In the genomic region with DNA sequence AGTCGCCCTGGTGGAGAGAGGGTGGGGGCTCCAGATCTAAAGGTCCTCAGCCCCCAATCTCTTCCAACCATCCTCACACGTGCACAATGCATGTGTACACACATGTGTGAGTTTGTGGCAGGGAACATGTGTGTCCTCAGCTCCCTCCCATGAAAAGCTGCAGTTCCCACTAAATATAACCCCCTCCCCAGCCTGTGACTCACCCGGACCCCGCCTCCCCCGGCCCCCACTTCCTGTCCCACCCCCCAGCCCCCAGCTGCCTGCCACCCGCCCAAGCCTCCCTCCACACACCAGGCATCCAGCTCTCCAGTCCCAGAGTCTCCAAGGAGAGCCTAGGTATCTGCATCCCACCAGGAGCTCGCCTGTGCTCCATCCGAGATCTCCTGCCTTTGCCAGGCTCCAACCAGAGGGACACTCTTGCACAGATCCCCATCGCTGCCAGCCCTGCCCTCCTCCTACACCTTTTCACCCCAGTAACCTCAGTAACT, we compare ENCODE assay signal across 8 cellular contexts. TPM values are rescaled to one million over a fixed set of nuclear protein-coding genes. Genes with fewer than 3 reads are reported as not detected.
DNase-seq lines count a peak whose midpoint lies in the region; ATAC-seq and TF ChIP-seq lines count a peak whose summit lies in the region.

No MANE protein-coding gene starts in this region.

- no peaks in the 10 kb centered on the region for H3K27me3 Mint-ChIP-seq in chondrocyte (ENCODE audit: low read depth)
- H3K27me3 Mint-ChIP-seq in naive thymus-derived CD4-positive, alpha-beta T cell: peaks cover 0 to 12% (median 0%) of the 10 kb centered on the region in 5 donors

- no peaks in the 10 kb centered on the region for H3K36me3 Mint-ChIP-seq in chondrocyte (ENCODE audit: low read depth)
- no peaks in the 10 kb centered on the region for H3K36me3 Mint-ChIP-seq in naive thymus-derived CD4-positive, alpha-beta T cell

- CTCF ChIA-PET in naive thymus-derived CD4-positive, alpha-beta T cell (lab: Charles Lee): no interaction called here

- DNase-seq in BE2C (peak; percentile 23), KBM-7 (peak; percentile 28), chondrocyte (ENCODE audit: low spot score) (no peak), NCI-H187 treated with DMSO at 0.1 percent for 48 hours (lab: John Stamatoyannopoulos, UW) (no peak), NCI-H146 (lab: John Stamatoyannopoulos, UW) (no peak), RPMI8226 (no peak)
- peak in 1 of 9 donors; percentile 45 for DNase-seq in naive thymus-derived CD4-positive, alpha-beta T cell

- intact Hi-C loops in naive thymus-derived CD4-positive, alpha-beta T cell (cut with micrococcal nuclease): loop anchor here (1.0 to 10.0 kb wide), 7 partner anchors 169 to 629 kb away; partner anchors contain the start of genes C17orf100 (in 1 of the 2), KDM6B (in 1 of the 2), MED31 (in 1 of the 2) and POLR2A (in 1 of the 2)

- ATAC-seq in naive thymus-derived CD4-positive, alpha-beta T cell: no peak
- ATAC-seq in GM19467 (IDR thresholded peaks at IDR 0.05; ENCODE audit: unreplicated experiment): no peak

- peak overlapping the region; percentile 97 for H3K27ac ChIP-seq in naive thymus-derived CD4-positive, alpha-beta T cell (ENCODE audit: low read depth, low read length)

- H3K36me3 ChIP-seq in BE2C: no peaks in the 10 kb centered on the region
- peaks cover 0 to 6% (median 0%) of the 10 kb centered on the region in 3 experiments for H3K36me3 ChIP-seq in naive thymus-derived CD4-positive, alpha-beta T cell (ENCODE audit: control insufficient read depth in 2 of 3, insufficient read depth in 3 of 3, low read length in 3 of 3)

- peak overlapping the region; percentile 97 for H3K27ac Mint-ChIP-seq in chondrocyte (ENCODE audit: unreplicated experiment)
- peak overlapping the region; percentile 90 to 100 (median 99) for H3K27ac Mint-ChIP-seq in naive thymus-derived CD4-positive, alpha-beta T cell

- in situ Hi-C loops in KBM-7 (cut with MboI; ENCODE audit: low pct_unique_long_range_greater_than_20kb, low sequenced_read_pairs): no loop called here

- H3K4me3 Mint-ChIP-seq in chondrocyte (ENCODE audit: unreplicated experiment): peak overlapping the region; percentile 87
- peak overlapping the region; percentile 43 to 97 (median 88) for H3K4me3 Mint-ChIP-seq in naive thymus-derived CD4-positive, alpha-beta T cell

- no peaks in the 10 kb centered on the region for H3K27me3 ChIP-seq in BE2C
- no peaks in the 10 kb centered on the region for H3K27me3 ChIP-seq in naive thymus-derived CD4-positive, alpha-beta T cell (ENCODE audit: control insufficient read depth in 2 of 2, insufficient read depth in 2 of 2, low read length in 2 of 2)

- no peak for TF ChIP-seq CTCF in BE2C (IDR thresholded peaks at IDR 0.05; ENCODE audit: low read depth, low read length)
- no peak for TF ChIP-seq CTCF in chondrocyte (IDR thresholded peaks at IDR 0.05)

- no peaks in the 10 kb centered on the region for H3K9me3 ChIP-seq in BE2C
- no peaks in the 10 kb centered on the region for H3K9me3 ChIP-seq in naive thymus-derived CD4-positive, alpha-beta T cell (ENCODE audit: control insufficient read depth in 2 of 3, low read length in 3 of 3)

- POLR2A ChIA-PET in naive thymus-derived CD4-positive, alpha-beta T cell (lab: Charles Lee): interaction anchor here (0.9 to 13.7 kb wide), 6 partner anchors 12 to 121 kb away, joined by 3 to 265 read pairs (median 4); partner anchors contain the start of genes ACAP1, DVL2, GABARAP and PHF23

- H3K4me1 ChIP-seq in BE2C: peaks cover 8% of the 10 kb centered on the region; the same call in 1 of the 2 replicates
- H3K4me1 ChIP-seq in naive thymus-derived CD4-positive, alpha-beta T cell (ENCODE audit: control insufficient read depth in 2 of 2, insufficient read depth in 2 of 2, low read length in 2 of 2): peaks cover 30 to 56% of the 10 kb centered on the region in 2 donors

- peaks cover 66% of the 10 kb centered on the region for H3K4me1 Mint-ChIP-seq in chondrocyte (ENCODE audit: low read depth)
- peaks cover 37 to 74% (median 70%) of the 10 kb centered on the region in 7 donors for H3K4me1 Mint-ChIP-seq in naive thymus-derived CD4-positive, alpha-beta T cell

- peak overlapping the region; percentile 56 for H3K4me3 ChIP-seq in BE2C (ENCODE audit: low read depth, low read length)
- peak overlapping the region; percentile 61 for H3K4me3 ChIP-seq in naive thymus-derived CD4-positive, alpha-beta T cell (ENCODE audit: low read length)

- H3K9me3 Mint-ChIP-seq in chondrocyte (ENCODE audit: low read depth): no peaks in the 10 kb centered on the region
- peaks cover 0 to 6% (median 0%) of the 10 kb centered on the region in 11 donors for H3K9me3 Mint-ChIP-seq in naive thymus-derived CD4-positive, alpha-beta T cell

RNA-seq across cellular contexts. Expression of gene DLG4, which starts 3.9 kb away (rescaled TPM):
- 36.5 TPM for polyA plus RNA-seq in BE2C (2012; ENCODE audit: insufficient read depth, insufficient read length, low read depth)
- 28.3 to 34.4 TPM (median 31.3 TPM) in 3 replicates for total RNA-seq in chondrocyte
- total RNA-seq in naive thymus-derived CD4-positive, alpha-beta T cell: 10 to 100 TPM; 10.9 to 25.4 (median 16.5) TPM
- under 1 TPM; 0.26 to 0.83 TPM for polyA plus RNA-seq in naive thymus-derived CD4-positive, alpha-beta T cell

RNA-seq across cellular contexts. Expression of gene ACADVL, which starts 4.0 kb away (rescaled TPM):
- 215 TPM for polyA plus RNA-seq in BE2C (2012; ENCODE audit: insufficient read depth, insufficient read length, low read depth)
- 427 to 584 TPM (median 454 TPM) in 3 replicates for total RNA-seq in chondrocyte
- 100 to 1,000 TPM; 287 to 390 (median 339) TPM for total RNA-seq in naive thymus-derived CD4-positive, alpha-beta T cell
- 10 to 100 TPM; 75.3 to 88.4 TPM for polyA plus RNA-seq in naive thymus-derived CD4-positive, alpha-beta T cell

RNA-seq across cellular contexts. Expression of gene DVL2, which starts 18.6 kb away (rescaled TPM):
- 36.4 TPM for polyA plus RNA-seq in BE2C (2012; ENCODE audit: insufficient read depth, insufficient read length, low read depth)
- 58.8 to 65.2 TPM (median 59.5 TPM) in 3 replicates for total RNA-seq in chondrocyte
- 10 to 100 TPM; 51.2 to 91.5 (median 52.3) TPM for total RNA-seq in naive thymus-derived CD4-positive, alpha-beta T cell
- polyA plus RNA-seq in naive thymus-derived CD4-positive, alpha-beta T cell: 10 to 100 TPM; 15.1 to 31.1 TPM

RNA-seq across cellular contexts. Expression of gene PHF23, which starts 23.6 kb away (rescaled TPM):
- 47.8 TPM for polyA plus RNA-seq in BE2C (2012; ENCODE audit: insufficient read depth, insufficient read length, low read depth)
- 49.5 to 57.8 TPM (median 53.1 TPM) in 3 replicates for total RNA-seq in chondrocyte
- total RNA-seq in naive thymus-derived CD4-positive, alpha-beta T cell: 10 to 100 TPM; 12.3 to 58.7 (median 55.2) TPM
- 10 to 100 TPM; 16.0 to 41.3 TPM for polyA plus RNA-seq in naive thymus-derived CD4-positive, alpha-beta T cell

RNA-seq across cellular contexts. Expression of gene GABARAP, which starts 26.6 kb away (rescaled TPM):
- 101 TPM for polyA plus RNA-seq in BE2C (2012; ENCODE audit: insufficient read depth, insufficient read length, low read depth)
- total RNA-seq in chondrocyte: 449 to 459 TPM (median 455 TPM) in 3 replicates
- total RNA-seq in naive thymus-derived CD4-positive, alpha-beta T cell: 100 to 1,000 TPM; 214 to 427 (median 286) TPM
- 100 to 1,000 TPM; 656 to 950 TPM for polyA plus RNA-seq in naive thymus-derived CD4-positive, alpha-beta T cell

Comparison
In these comparisons a context has a peak if more than half of its experiments do, and no peak if none do; other contexts are left out.
1. DNase-seq: peak in BE2C (single experiment) and KBM-7 (single experiment); none in chondrocyte (single experiment), NCI-H187 treated with DMSO at 0.1 percent for 48 hours (single experiment), NCI-H146 (single experiment) and RPMI8226 (single experiment).